In genomic region chr5:123448017-123448617, GRCh38 we compare ENCODE assay signal across 10 cellular contexts. TPM values are rescaled to one million over a fixed set of nuclear protein-coding genes. Genes with fewer than 3 reads are reported as not detected.
DNase-seq lines count a peak whose midpoint lies in the region; ATAC-seq, FAIRE-seq and TF ChIP-seq lines count a peak whose summit lies in the region.
"Had no signal": no experiment of that assay in that cellular context is flagged by ENCODE, and none has a peak within 500 bp of the region (broad histone marks: within the 10 kb centered on the region; RNA-seq: fewer than 3 reads in every experiment).

No MANE protein-coding gene starts in this region.

- H3K9me3 Mint-ChIP-seq in activated naive CD4-positive, alpha-beta T cell treated with anti-CD3 and anti-CD28 coated beads, Interleukin-2, amount 50 U/mL, for 24 hours: no peaks in the 10 kb centered on the region

- peak overlapping the region; percentile 11 for H3K4me3 Mint-ChIP-seq in activated naive CD4-positive, alpha-beta T cell treated with anti-CD3 and anti-CD28 coated beads, Interleukin-2, amount 50 U/mL, for 24 hours

- H3K4me1 Mint-ChIP-seq in activated naive CD4-positive, alpha-beta T cell treated with anti-CD3 and anti-CD28 coated beads, Interleukin-2, amount 50 U/mL, for 24 hours: peaks cover 23% of the 10 kb centered on the region

- intact Hi-C loops in spleen (cut with DNase I; ENCODE audit: low total_unique reads): no loop called here

- TF ChIP-seq EP300 in gastroesophageal sphincter (IDR thresholded peaks at IDR 0.05): no peak

- no peaks in the 10 kb centered on the region for H3K27me3 Mint-ChIP-seq in activated naive CD4-positive, alpha-beta T cell treated with anti-CD3 and anti-CD28 coated beads, Interleukin-2, amount 50 U/mL, for 24 hours

- no peaks in the 10 kb centered on the region for H3K36me3 Mint-ChIP-seq in activated naive CD4-positive, alpha-beta T cell treated with anti-CD3 and anti-CD28 coated beads, Interleukin-2, amount 50 U/mL, for 24 hours

- H3K9me3 ChIP-seq in spleen: no peaks in the 10 kb centered on the region
- no peaks in the 10 kb centered on the region for H3K9me3 ChIP-seq in gastroesophageal sphincter
- H3K9me3 ChIP-seq: right atrium auricular region had no signal

- ATAC-seq in GM19452 (IDR thresholded peaks at IDR 0.05; ENCODE audit: unreplicated experiment): peak; percentile 86
- peak; percentile 72 for ATAC-seq in HG03039 (IDR thresholded peaks at IDR 0.05; ENCODE audit: unreplicated experiment)
- no peak for ATAC-seq in SK-N-SH treated with all-trans-retinoic acid at 6 μM for 48 hours
- no peak for ATAC-seq in gastroesophageal sphincter

- no peak for TF ChIP-seq POLR2A in spleen (IDR thresholded peaks at IDR 0.05)
- TF ChIP-seq POLR2A in gastroesophageal sphincter (IDR thresholded peaks at IDR 0.05): no peak

- no peak for TF ChIP-seq CTCF in spleen (IDR thresholded peaks at IDR 0.05 in 8 of 11, conservative IDR thresholded peaks at IDR 0.05 in 3 of 11)
- TF ChIP-seq CTCF in gastroesophageal sphincter (IDR thresholded peaks at IDR 0.05): no peak

- H3K27me3 ChIP-seq in spleen (replicated peaks in 1 of 7): no peaks in the 10 kb centered on the region
- no peaks in the 10 kb centered on the region for H3K27me3 ChIP-seq in gastroesophageal sphincter
- H3K27me3 ChIP-seq: right atrium auricular region had no signal

- H3K27ac ChIP-seq in spleen (no peak overlapping the region), gastroesophageal sphincter (no peak overlapping the region)
- H3K27ac ChIP-seq: right atrium auricular region had no signal

- H3K36me3 ChIP-seq in spleen (no peaks in the 10 kb centered on the region), gastroesophageal sphincter (no peaks in the 10 kb centered on the region)
- H3K36me3 ChIP-seq: right atrium auricular region had no signal

- H3K4me3 ChIP-seq in spleen (no peak overlapping the region), gastroesophageal sphincter (no peak overlapping the region)
- H3K4me3 ChIP-seq: right atrium auricular region had no signal

- DNase-seq in GM18507 (ENCODE audit: extremely low spot score, insufficient read length, low read depth): no peak
- no peak for DNase-seq in GOT3 (lab: John Stamatoyannopoulos, UW)
- DNase-seq in spleen: no peak
- DNase-seq: islet precursor cell had no signal

- peak; percentile 91 for FAIRE-seq in GM18507 (lab: Jason Lieb, UNC)

- peak overlapping the region; percentile 95 for H3K27ac Mint-ChIP-seq in activated naive CD4-positive, alpha-beta T cell treated with anti-CD3 and anti-CD28 coated beads, Interleukin-2, amount 50 U/mL, for 24 hours

- 49 to 66% (median 60%) methylated on average over 3 of the region's 3 CpGs for WGBS in spleen, 5 donors
- 71 to 100% methylated on average over 3 of the region's 3 CpGs for WGBS in gastroesophageal sphincter (ENCODE audit: low coverage in 1 of 2), 2 donors

- H3K4me1 ChIP-seq in spleen (peaks cover 0 to 7% (median 4%) of the 10 kb centered on the region in 6 donors), gastroesophageal sphincter (peaks cover 0 to 9% (median 0%) of the 10 kb centered on the region in 3 donors)
- H3K4me1 ChIP-seq: right atrium auricular region had no signal

TF ChIP-seq in SK-N-SH treated with all-trans-retinoic acid at 6 μM for 48 hours, 23 proteins besides CTCF, POLR2A, EP300 and RAD21:
- TF ChIP-seq OSR1 (CRISPR knock-in tag; IDR thresholded peaks at IDR 0.05): no peak
- TF ChIP-seq CSDC2 (CRISPR knock-in tag; IDR thresholded peaks at IDR 0.05): no peak
- no peak for TF ChIP-seq RARB (CRISPR knock-in tag; IDR thresholded peaks at IDR 0.05)
- TF ChIP-seq ESRRG (CRISPR knock-in tag; IDR thresholded peaks at IDR 0.05): no peak
- TF ChIP-seq ZFP3 (CRISPR knock-in tag; IDR thresholded peaks at IDR 0.05): no peak
- no peak for TF ChIP-seq TOX (CRISPR knock-in tag; IDR thresholded peaks at IDR 0.05; ENCODE audit: borderline replicate concordance)
- no peak for TF ChIP-seq CSRNP3 (CRISPR knock-in tag; IDR thresholded peaks at IDR 0.05)
- no peak for TF ChIP-seq BACH2 (CRISPR knock-in tag; IDR thresholded peaks at IDR 0.05; ENCODE audit: borderline replicate concordance)

RNA-seq across cellular contexts. Expression of gene CEP120, which starts 24.9 kb away (rescaled TPM):
- total RNA-seq in spleen: 10 to 100 TPM; 27.7 to 43.3 (median 33.5) TPM
- 10 to 100 TPM in 2 of 3 donors, 1 to 10 TPM in 1; 9.2 to 11.2 (median 10.5) TPM for polyA plus RNA-seq in spleen
- total RNA-seq in gastroesophageal sphincter: 10 to 100 TPM; 17.2 to 26.8 (median 19.8) TPM

Comparison
In these comparisons a context has a peak if more than half of its experiments do, and no peak if none do; other contexts are left out.
1. ATAC-seq: peak in GM19452 (single experiment) and HG03039 (single experiment); none in SK-N-SH treated with all-trans-retinoic acid at 6 μM for 48 hours (single experiment) and gastroesophageal sphincter (single experiment).